ENCODE assay signal across 40 cellular contexts in the genomic region with DNA sequence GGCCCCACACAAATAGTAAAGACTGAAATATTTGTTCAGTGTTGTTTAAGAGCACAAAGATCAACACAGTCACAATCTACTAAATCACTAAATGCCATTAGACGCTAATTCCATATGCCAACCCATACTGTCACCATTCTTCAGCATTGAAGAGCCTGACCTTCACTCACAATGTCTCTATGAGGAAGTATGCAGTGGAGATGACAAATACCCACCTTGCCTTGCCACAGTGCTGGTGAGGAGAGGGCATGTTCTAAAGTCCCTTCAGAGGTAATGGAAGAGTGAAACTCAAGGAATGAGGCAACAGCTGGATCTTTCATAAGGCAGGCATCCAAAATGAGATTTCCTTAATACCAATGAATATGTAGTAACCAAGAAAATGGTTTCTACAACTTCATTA. TPM values are rescaled to one million over a fixed set of nuclear protein-coding genes. Genes with fewer than 3 reads are reported as not detected.
"Had no signal": no experiment of that assay in that cellular context is flagged by ENCODE, and none has a peak within 500 bp of the region (broad histone marks: within the 10 kb centered on the region; RNA-seq: fewer than 3 reads in every experiment).

No MANE protein-coding gene starts in this region.

- H3K9me3 Mint-ChIP-seq: activated CD4-positive, alpha-beta memory T cell treated with anti-CD3 and anti-CD28 coated beads for 36 hours; activated CD4-positive, alpha-beta T cell treated with anti-CD3 and anti-CD28 coated beads, Interleukin-2, amount 10 ng/mL, durations not matched to agents 24 days and 14 days; activated T-cell treated with anti-CD3 and anti-CD28 coated beads, Interleukin-2, amount 50 U/mL, for 72 hours; brain; T-helper 2 cell treated with Interferon-gamma antibody and Interleukin-4, amounts not matched to agents 5 μg/mL and 100 μg/mL, for 36 hours had no signal

- H3K9me3 ChIP-seq: breast epithelium, colonic mucosa, esophagus squamous epithelium, gastroesophageal sphincter, heart right ventricle had no signal

- H3K4me1 Mint-ChIP-seq: activated CD4-positive, alpha-beta T cell treated with anti-CD3 and anti-CD28 coated beads for 36 hours; activated CD4-positive, alpha-beta T cell treated with anti-CD3 and anti-CD28 coated beads, Interleukin-2, amount 10 ng/mL, durations not matched to agents 24 days and 14 days; activated CD8-positive, alpha-beta memory T cell treated with anti-CD3 and anti-CD28 coated beads, Interleukin-2, amount 10 ng/mL, durations not matched to agents 7 days and 5 days; brain; T-helper 17 cell had no signal

- H3K36me3 Mint-ChIP-seq: activated naive CD8-positive, alpha-beta T cell had no signal

- H3K36me3 ChIP-seq: breast epithelium, colonic mucosa, esophagus squamous epithelium, gastroesophageal sphincter, WERI-Rb-1 had no signal

- H3K27ac Mint-ChIP-seq: activated CD4-positive, alpha-beta memory T cell treated with anti-CD3 and anti-CD28 coated beads for 36 hours; activated CD4-positive, alpha-beta T cell treated with anti-CD3 and anti-CD28 coated beads for 36 hours; activated CD4-positive, alpha-beta T cell treated with anti-CD3 and anti-CD28 coated beads, Interleukin-2, amount 10 ng/mL, durations not matched to agents 24 days and 14 days; activated CD8-positive, alpha-beta memory T cell treated with anti-CD3 and anti-CD28 coated beads, Interleukin-2, amount 10 ng/mL, durations not matched to agents 7 days and 5 days; activated CD8-positive, alpha-beta T cell treated with anti-CD3 and anti-CD28 coated beads, Interleukin-2, amount 10 ng/mL, durations not matched to agents 7 days and 5 days; activated naive CD8-positive, alpha-beta T cell; activated T-cell treated with anti-CD3 and anti-CD28 coated beads, Interleukin-2, amount 50 U/mL, for 72 hours; brain; T-helper 17 cell; T-helper 2 cell treated with Interferon-gamma antibody and Interleukin-4, amounts not matched to agents 5 μg/mL and 100 μg/mL, for 36 hours had no signal

- H3K4me1 ChIP-seq: breast epithelium, colonic mucosa, esophagus squamous epithelium, gastroesophageal sphincter, heart right ventricle had no signal

- H3K4me3 ChIP-seq: breast epithelium, cardiac muscle cell, colonic mucosa, esophagus squamous epithelium, gastroesophageal sphincter, heart right ventricle had no signal

- H3K27ac ChIP-seq: breast epithelium, cardiac muscle cell, colonic mucosa, epithelial cell of prostate, esophagus squamous epithelium, gastroesophageal sphincter, heart right ventricle, WERI-Rb-1 had no signal

- ATAC-seq: activated CD4-positive, alpha-beta T cell treated with anti-CD3 and anti-CD28 coated beads for 36 hours; activated CD8-positive, alpha-beta memory T cell treated with anti-CD3 and anti-CD28 coated beads, Interleukin-2, amount 10 ng/mL, durations not matched to agents 7 days and 5 days; activated CD8-positive, alpha-beta T cell treated with anti-CD3 and anti-CD28 coated beads, Interleukin-2, amount 10 ng/mL, durations not matched to agents 7 days and 5 days; activated T-cell treated with anti-CD3 and anti-CD28 coated beads, Interleukin-2, amount 50 U/mL, for 72 hours; gastroesophageal sphincter; heart right ventricle; T-helper 17 cell had no signal

- H3K27me3 ChIP-seq: cardiac muscle cell, colonic mucosa, esophagus squamous epithelium, gastroesophageal sphincter had no signal

- DNase-seq: activated CD4-positive, alpha-beta memory T cell treated with anti-CD3 and anti-CD28 coated beads for 36 hours; activated CD4-positive, alpha-beta T cell treated with anti-CD3 and anti-CD28 coated beads for 36 hours; activated CD4-positive, alpha-beta T cell treated with anti-CD3 and anti-CD28 coated beads, Interleukin-2, amount 10 ng/mL, durations not matched to agents 24 days and 14 days; activated CD4-positive, CD25-positive, alpha-beta regulatory T cell; activated CD4-positive, CD25-positive, alpha-beta regulatory T cell treated with anti-CD3 and anti-CD28 coated beads, Interleukin-2, amount 50 U/mL, for 72 hours; activated CD8-positive, alpha-beta memory T cell treated with anti-CD3 and anti-CD28 coated beads, Interleukin-2, amount 10 ng/mL, durations not matched to agents 7 days and 5 days; activated CD8-positive, alpha-beta memory T cell treated with anti-CD3 and anti-CD28 coated beads, Interleukin-2, amount 50 U/mL, for 4 hours; activated CD8-positive, alpha-beta T cell treated with anti-CD3 and anti-CD28 coated beads, Interleukin-2, amount 10 ng/mL, durations not matched to agents 7 days and 5 days; activated gamma-delta T cell; activated naive CD4-positive, alpha-beta T cell; activated naive CD4-positive, alpha-beta T cell treated with anti-CD3 and anti-CD28 coated beads, Interleukin-2, amount 50 U/mL, for 16 hours; activated T-cell treated with anti-CD3 and anti-CD28 coated beads, Interleukin-2, amount 50 U/mL, for 1 hour; activated T-cell treated with anti-CD3 and anti-CD28 coated beads, Interleukin-2, amount 50 U/mL, for 72 hours; amniotic stem cell; anterior cingulate cortex; central memory CD4-positive, alpha-beta T cell; cerebellar nuclear complex; colonic mucosa; effector CD8-positive, alpha-beta T cell; esophagus squamous epithelium; foreskin melanocyte; heart right ventricle; T-helper 1 cell; T-helper 17 cell; T1000; WERI-Rb-1 had no signal

- H3K27me3 Mint-ChIP-seq: activated CD4-positive, alpha-beta memory T cell treated with anti-CD3 and anti-CD28 coated beads for 36 hours; activated CD4-positive, alpha-beta T cell treated with anti-CD3 and anti-CD28 coated beads for 36 hours; activated CD4-positive, alpha-beta T cell treated with anti-CD3 and anti-CD28 coated beads, Interleukin-2, amount 10 ng/mL, durations not matched to agents 24 days and 14 days; activated CD8-positive, alpha-beta memory T cell treated with anti-CD3 and anti-CD28 coated beads, Interleukin-2, amount 10 ng/mL, durations not matched to agents 7 days and 5 days; activated naive CD8-positive, alpha-beta T cell; T-helper 17 cell had no signal

- H3K4me3 Mint-ChIP-seq: activated CD4-positive, alpha-beta memory T cell treated with anti-CD3 and anti-CD28 coated beads for 36 hours; activated CD4-positive, alpha-beta T cell treated with anti-CD3 and anti-CD28 coated beads for 36 hours; activated CD4-positive, alpha-beta T cell treated with anti-CD3 and anti-CD28 coated beads, Interleukin-2, amount 10 ng/mL, durations not matched to agents 24 days and 14 days; activated CD8-positive, alpha-beta memory T cell treated with anti-CD3 and anti-CD28 coated beads, Interleukin-2, amount 10 ng/mL, durations not matched to agents 7 days and 5 days; activated CD8-positive, alpha-beta T cell treated with anti-CD3 and anti-CD28 coated beads, Interleukin-2, amount 10 ng/mL, durations not matched to agents 7 days and 5 days; activated naive CD8-positive, alpha-beta T cell; activated T-cell treated with anti-CD3 and anti-CD28 coated beads, Interleukin-2, amount 50 U/mL, for 72 hours; brain; T-helper 17 cell; T-helper 2 cell treated with Interferon-gamma antibody and Interleukin-4, amounts not matched to agents 5 μg/mL and 100 μg/mL, for 36 hours had no signal

- FAIRE-seq: endometrium had no signal

RNA-seq across cellular contexts. Expression of a gene that starts 50.4 kb away (rescaled TPM):
- total RNA-seq: activated CD4-positive, alpha-beta memory T cell treated with anti-CD3 and anti-CD28 coated beads for 36 hours; activated CD4-positive, alpha-beta T cell treated with anti-CD3 and anti-CD28 coated beads for 36 hours; activated CD4-positive, alpha-beta T cell treated with anti-CD3 and anti-CD28 coated beads, Interleukin-2, amount 10 ng/mL, durations not matched to agents 24 days and 14 days; activated CD8-positive, alpha-beta memory T cell treated with anti-CD3 and anti-CD28 coated beads for 36 hours; activated CD8-positive, alpha-beta memory T cell treated with anti-CD3 and anti-CD28 coated beads, Interleukin-2, amount 10 ng/mL, durations not matched to agents 7 days and 5 days; activated CD8-positive, alpha-beta T cell treated with anti-CD3 and anti-CD28 coated beads, Interleukin-2, amount 10 ng/mL, durations not matched to agents 7 days and 5 days; activated T-cell treated with anti-CD3 and anti-CD28 coated beads, Interleukin-2, amount 50 U/mL, for 72 hours; breast epithelium; cardiac muscle cell; colonic mucosa; dermis microvascular lymphatic vessel endothelial cell; endothelial cell of umbilical vein; esophagus squamous epithelium; fibroblast of villous mesenchyme; gastroesophageal sphincter; glomerular endothelial cell; T-helper 17 cell had no signal
- polyA plus RNA-seq: adipose tissue, cardiac muscle cell, endothelial cell of umbilical vein, heart right ventricle had no signal
